ENCODE assay signal across 9 cellular contexts in genomic region chrX:79081895-79082512, GRCh38.
DNase-seq lines count a peak whose midpoint lies in the region; ATAC-seq, FAIRE-seq and TF ChIP-seq lines count a peak whose summit lies in the region.
"Had no signal": no experiment of that assay in that cellular context is flagged by ENCODE, and none has a peak within 500 bp of the region (broad histone marks: within the 10 kb centered on the region; RNA-seq: fewer than 3 reads in every experiment).

No MANE protein-coding gene starts in this region.

- no peaks in the 10 kb centered on the region for H3K27me3 ChIP-seq in BJ (ENCODE audit: control insufficient read depth, insufficient read depth, low read length)

- H3K27ac Mint-ChIP-seq in natural killer cell treated with Interleukin-12 subunit alpha and Interleukin-12 subunit beta and Interleukin-15 and Interleukin-18, amount 100 ng/mL, for 72 hours, result peak overlapping the region; percentile 19 to 27

- FAIRE-seq in TTC549 (lab: Jason Lieb, UNC), result peak; percentile 34

- ATAC-seq in GM18511 (IDR thresholded peaks at IDR 0.05; ENCODE audit: unreplicated experiment) (peak; percentile 81), HG03097 (IDR thresholded peaks at IDR 0.05; ENCODE audit: low FRiP score, unreplicated experiment) (no peak)
- ATAC-seq in natural killer cell treated with Interleukin-12 subunit alpha and Interleukin-12 subunit beta and Interleukin-15 and Interleukin-18, amount 100 ng/mL, for 72 hours, result peak in 1 of 2 donors; percentile 77

- H3K4me1 Mint-ChIP-seq in natural killer cell treated with Interleukin-12 subunit alpha and Interleukin-12 subunit beta and Interleukin-15 and Interleukin-18, amount 100 ng/mL, for 72 hours (ENCODE audit: low read depth in 2 of 2), result peaks cover 5 to 12% of the 10 kb centered on the region in 2 donors

- in situ Hi-C loops in KBM-7 (cut with MboI; ENCODE audit: low pct_unique_long_range_greater_than_20kb, low sequenced_read_pairs), result loop anchor here (25.0 kb wide), 1 partner anchor 520 kb away; no protein-coding TSS in a partner anchor

- TF ChIP-seq CTCF in BJ (IDR thresholded peaks at IDR 0.05; ENCODE audit: insufficient read depth, low read depth, low read length), result peak; percentile 44

- peak overlapping the region; percentile 56 for H3K4me3 Mint-ChIP-seq in natural killer cell treated with Interleukin-12 subunit alpha and Interleukin-12 subunit beta and Interleukin-15 and Interleukin-18, amount 100 ng/mL, for 72 hours

- no peak for DNase-seq in BJ (ENCODE audit: low read depth)
- peak; percentile 86 for DNase-seq in KBM-7
- DNase-seq in epidermal melanocyte (ENCODE audit: insufficient read length, low spot score), result peak; percentile 17
- DNase-seq in natural killer cell treated with Interleukin-12 subunit alpha and Interleukin-12 subunit beta and Interleukin-15 and Interleukin-18, amount 100 ng/mL, for 72 hours (ENCODE audit: low spot score), result no peak
- DNase-seq in effector CD8-positive, alpha-beta T cell (lab: John Stamatoyannopoulos, UW), result no peak
- DNase-seq: right cardiac atrium had no signal

- H3K27me3 Mint-ChIP-seq in natural killer cell treated with Interleukin-12 subunit alpha and Interleukin-12 subunit beta and Interleukin-15 and Interleukin-18, amount 100 ng/mL, for 72 hours, result peaks cover 0 to 7% of the 10 kb centered on the region in 2 donors

- CTCF ChIA-PET in BJ (lab: Yijun Ruan, JAX), result interaction anchor here (0.5 to 1.4 kb wide), 3 partner anchors 25 to 374 kb away, joined by 3 to 6 read pairs (median 3); no protein-coding TSS in a partner anchor

- H3K36me3 Mint-ChIP-seq in natural killer cell treated with Interleukin-12 subunit alpha and Interleukin-12 subunit beta and Interleukin-15 and Interleukin-18, amount 100 ng/mL, for 72 hours, result no peaks in the 10 kb centered on the region

- no peaks in the 10 kb centered on the region for H3K9me3 Mint-ChIP-seq in natural killer cell treated with Interleukin-12 subunit alpha and Interleukin-12 subunit beta and Interleukin-15 and Interleukin-18, amount 100 ng/mL, for 72 hours

- H3K4me3 ChIP-seq in BJ (ENCODE audit: low read depth, low read length), result no peak overlapping the region

- POLR2A ChIA-PET in BJ (lab: Charles Lee), result no interaction called here

- no peaks in the 10 kb centered on the region for H3K36me3 ChIP-seq in BJ (ENCODE audit: control insufficient read depth, insufficient read depth, low read length)

Comparison
In these comparisons a context has a peak if more than half of its experiments do, and no peak if none do; other contexts are left out.
1. DNase-seq: peak in KBM-7 (single experiment) and epidermal melanocyte (single experiment); none in BJ (single experiment), natural killer cell treated with Interleukin-12 subunit alpha and Interleukin-12 subunit beta and Interleukin-15 and Interleukin-18, amount 100 ng/mL, for 72 hours (single experiment) and effector CD8-positive, alpha-beta T cell (single experiment).